ENCODE assay signal across 1 cellular context in genomic region chr7:92848854-92849745, GRCh38.
TF ChIP-seq lines count a peak whose summit lies in the region.

No MANE protein-coding gene starts in this region.

TF ChIP-seq in GM23338, 12 proteins besides CTCF, POLR2A, EP300 and RAD21:
- TF ChIP-seq EZH2phosphoT487 (IDR thresholded peaks at IDR 0.05; ENCODE audit: unreplicated experiment), result no peak
- TF ChIP-seq ETS1 (IDR thresholded peaks at IDR 0.05), result no peak
- TF ChIP-seq ZNF331 (CRISPR knock-in tag; IDR thresholded peaks at IDR 0.05; ENCODE audit: low read depth), result no peak
- no peak for TF ChIP-seq ZNF114 (CRISPR knock-in tag; IDR thresholded peaks at IDR 0.05)
- no peak for TF ChIP-seq NANOG (IDR thresholded peaks at IDR 0.05; ENCODE audit: borderline replicate concordance)
